1 cellular context compared by ENCODE assay signal in genomic region chr7:30306977-30307376, GRCh38.
TF ChIP-seq lines count a peak whose summit lies in the region.

No MANE protein-coding gene starts in this region.

TF ChIP-seq in K562, 482 proteins besides CTCF, POLR2A, EP300 and RAD21:
- TF ChIP-seq ZBTB40 (IDR thresholded peaks at IDR 0.05) (peak; percentile 49; the same call in 1 of the 2 replicates), ZBTB40 (CRISPR knock-in tag; IDR thresholded peaks at IDR 0.05) (no peak), KLF16 (IDR thresholded peaks at IDR 0.05) (no peak)
